In genomic region chr19:44499962-44500949, GRCh38 we compare ENCODE assay signal across 1 cellular context.
TF ChIP-seq lines count a peak whose summit lies in the region.

Gene ZNF180, minus strand, starts transcription at chr19:44500522. Its CDS starts 3,188 bp downstream, at chr19:44497334.

TF ChIP-seq in HepG2, 621 proteins besides CTCF, POLR2A, EP300 and RAD21 (continued from another document and continues in another):
- TF ChIP-seq ZXDC (CRISPR knock-in tag; IDR thresholded peaks at IDR 0.05) (no peak), ZNF580 (CRISPR knock-in tag; IDR thresholded peaks at IDR 0.05; ENCODE audit: borderline replicate concordance, low read depth) (peak; percentile 85; the same call in 1 of the 2 replicates), TCF12 (IDR thresholded peaks at IDR 0.05) (no peak), TCF12 (CRISPR knock-in tag; IDR thresholded peaks at IDR 0.05) (peak; percentile 89), MAX (IDR thresholded peaks at IDR 0.05) (peak; percentile 78), GLMP (CRISPR knock-in tag; IDR thresholded peaks at IDR 0.05; ENCODE audit: borderline replicate concordance) (no peak), RFXAP (CRISPR knock-in tag; IDR thresholded peaks at IDR 0.05; ENCODE audit: borderline replicate concordance) (peak; percentile 62; the same call in 1 of the 2 replicates), BORCS8-MEF2B (CRISPR knock-in tag; IDR thresholded peaks at IDR 0.05) (peak; percentile 93), ATF3 (CRISPR knock-in tag; IDR thresholded peaks at IDR 0.05) (no peak; the same call in 1 of the 2 replicates), ATF2 (CRISPR knock-in tag; IDR thresholded peaks at IDR 0.05) (peak; percentile 63), MTF1 (CRISPR knock-in tag; IDR thresholded peaks at IDR 0.05) (no peak), ZNF362 (CRISPR knock-in tag; IDR thresholded peaks at IDR 0.05; ENCODE audit: borderline replicate concordance) (0 out of 2 replicates have a peak, but pooled peaks have one; percentile 35), ZNF136 (CRISPR knock-in tag; IDR thresholded peaks at IDR 0.05; ENCODE audit: low read depth) (0 out of 2 replicates have a peak, but pooled peaks have one; percentile 50), ZBTB42 (CRISPR knock-in tag; IDR thresholded peaks at IDR 0.05) (0 out of 2 replicates have a peak, but pooled peaks have one; percentile 49), ZBTB4 (CRISPR knock-in tag; IDR thresholded peaks at IDR 0.05; ENCODE audit: borderline replicate concordance) (no peak), ZNF615 (CRISPR knock-in tag; IDR thresholded peaks at IDR 0.05; ENCODE audit: borderline replicate concordance) (peak; percentile 81; the same call in 1 of the 2 replicates), RARA (CRISPR knock-in tag; IDR thresholded peaks at IDR 0.05) (peak; percentile 26; the same call in 1 of the 2 replicates), SCMH1 (CRISPR knock-in tag; IDR thresholded peaks at IDR 0.05; ENCODE audit: borderline replicate concordance) (no peak), POGZ (CRISPR knock-in tag; IDR thresholded peaks at IDR 0.05) (peak; percentile 88), PLSCR1 (CRISPR knock-in tag; IDR thresholded peaks at IDR 0.05; ENCODE audit: borderline replicate concordance) (no peak), ZSCAN21 (CRISPR knock-in tag; IDR thresholded peaks at IDR 0.05; ENCODE audit: borderline replicate concordance) (peak; percentile 64; the same call in 1 of the 2 replicates), ATM (IDR thresholded peaks at IDR 0.05; ENCODE audit: borderline replicate concordance) (no peak), ZIK1 (CRISPR knock-in tag; IDR thresholded peaks at IDR 0.05; ENCODE audit: borderline replicate concordance, low read depth) (peak; percentile 97; the same call in 1 of the 2 replicates), ZNF142 (CRISPR knock-in tag; IDR thresholded peaks at IDR 0.05) (peak; percentile 82; the same call in 1 of the 2 replicates), ZNF639 (CRISPR knock-in tag; conservative IDR thresholded peaks at IDR 0.05) (peak; percentile 67), FOXA1 (IDR thresholded peaks at IDR 0.05) (no peak), FOXA1 (CRISPR knock-in tag; IDR thresholded peaks at IDR 0.05) (no peak), ZNF160 (CRISPR knock-in tag; IDR thresholded peaks at IDR 0.05) (peak; percentile 74; the same call in 1 of the 2 replicates), HMGXB3 (CRISPR knock-in tag; IDR thresholded peaks at IDR 0.05; ENCODE audit: borderline replicate concordance) (peak; percentile 74)
